11 cellular contexts compared by ENCODE assay signal in the genomic region with DNA sequence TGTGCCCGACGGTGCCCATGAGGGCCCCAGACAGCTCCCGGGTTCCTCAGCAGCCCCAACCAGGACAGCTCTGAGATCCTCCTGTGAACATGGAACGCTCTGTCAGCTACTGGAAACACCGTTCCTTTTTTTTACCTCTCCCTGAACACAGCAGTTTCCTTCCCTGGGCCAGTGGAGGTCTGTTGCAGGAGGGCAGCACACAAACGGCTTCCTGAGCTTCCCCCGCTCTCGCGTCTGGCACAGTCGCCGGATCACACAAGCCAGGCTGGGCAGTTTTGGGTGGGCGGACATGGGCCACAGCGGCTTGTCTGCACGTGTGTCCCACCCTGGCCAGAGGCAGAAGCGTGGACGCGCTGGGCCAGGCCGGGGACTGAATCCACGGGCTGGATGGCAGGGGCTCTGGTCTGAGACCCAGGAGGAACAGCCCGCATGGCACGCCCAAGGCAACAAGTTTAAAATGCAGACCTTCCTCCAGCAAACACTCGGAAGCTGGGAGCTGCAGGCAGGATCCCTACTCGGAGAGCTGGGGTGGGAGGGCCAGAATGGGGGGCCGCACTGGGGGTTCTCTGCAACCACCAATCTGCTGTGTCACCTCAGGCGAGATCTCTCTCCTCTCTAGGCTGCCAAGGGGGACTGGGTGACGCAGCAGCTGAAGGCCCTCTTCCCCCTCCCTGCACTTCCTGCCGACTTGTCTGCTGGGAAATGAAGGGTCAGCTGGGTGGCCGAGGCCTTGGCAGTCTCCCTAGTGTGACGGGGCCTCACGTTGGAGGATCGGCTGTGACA.
DNase-seq lines count a peak whose midpoint lies in the region; ATAC-seq, FAIRE-seq and TF ChIP-seq lines count a peak whose summit lies in the region.
"Had no signal": no experiment of that assay in that cellular context is flagged by ENCODE, and none has a peak within 500 bp of the region (broad histone marks: within the 10 kb centered on the region; RNA-seq: fewer than 3 reads in every experiment).

No MANE protein-coding gene starts in this region.

- WGBS in right cardiac atrium = 31% methylated on average over 31 of the region's 31 CpGs
- 36 to 59% (median 37%) methylated on average over 29 to 31 of the region's 31 CpGs for WGBS in psoas muscle, 3 donors

- H3K27me3 ChIP-seq in astrocyte (ENCODE audit: insufficient read depth, low read length) (no peaks in the 10 kb centered on the region), right cardiac atrium (ENCODE audit: control insufficient read depth, insufficient read depth) (no peaks in the 10 kb centered on the region), psoas muscle (ENCODE audit: insufficient read depth in 3 of 3, low read length in 2 of 3) (peaks cover 0 to 46% (median 5%) of the 10 kb centered on the region in 3 donors)

- H4K20me1 ChIP-seq in astrocyte (ENCODE audit: insufficient read depth, low read length) = peaks cover 32% of the 10 kb centered on the region

- no peak for FAIRE-seq in astrocyte (lab: Jason Lieb, UNC)
- FAIRE-seq: bronchial epithelial cell had no signal

- no peak for TF ChIP-seq CTCF in astrocyte (IDR thresholded peaks at IDR 0.05; ENCODE audit: insufficient read depth, low read depth, low read length)
- no peak for TF ChIP-seq CTCF in psoas muscle (IDR thresholded peaks at IDR 0.05)

- no peak overlapping the region for H3K4me3 ChIP-seq in astrocyte (ENCODE audit: insufficient read depth, low read depth, low read length)
- H3K4me3 ChIP-seq in right cardiac atrium (ENCODE audit: low read length) = peak overlapping the region; percentile 1
- H3K4me3 ChIP-seq in psoas muscle = peak overlapping the region; percentile 22
- H3K4me3 ChIP-seq: GM23338, prostate gland had no signal

- H3K9me3 ChIP-seq in astrocyte (ENCODE audit: insufficient read depth, low read depth, low read length) = no peaks in the 10 kb centered on the region
- H3K9me3 ChIP-seq in right cardiac atrium (ENCODE audit: control insufficient read depth, low read length) = no peaks in the 10 kb centered on the region
- no peaks in the 10 kb centered on the region for H3K9me3 ChIP-seq in psoas muscle
- H3K9me3 ChIP-seq: prostate gland had no signal

- peaks cover 49% of the 10 kb centered on the region for H3K79me2 ChIP-seq in astrocyte (ENCODE audit: insufficient read depth, low read length)

- H3K4me1 ChIP-seq in astrocyte (ENCODE audit: insufficient read depth, low read length) (peaks cover 14% of the 10 kb centered on the region), right cardiac atrium (ENCODE audit: control insufficient read depth, insufficient read depth, low read length) (peaks cover 5% of the 10 kb centered on the region), psoas muscle (peaks cover 2% of the 10 kb centered on the region)
- H3K4me1 ChIP-seq: prostate gland had no signal

- intact Hi-C loops in right cardiac atrium (cut with DNase I) (no loop called here), psoas muscle (cut with DNase I) (no loop called here)

- H3K36me3 Mint-ChIP-seq in astrocyte (ENCODE audit: low read depth, unreplicated experiment) = peaks cover 10% of the 10 kb centered on the region

- ATAC-seq in right cardiac atrium (peak; percentile 81 to 92), psoas muscle (peak; percentile 40 to 71 (median 66)), GM18868 (IDR thresholded peaks at IDR 0.05; ENCODE audit: unreplicated experiment) (no peak), GM18498 (IDR thresholded peaks at IDR 0.05; ENCODE audit: unreplicated experiment) (no peak)
- ATAC-seq: GM23338 had no signal

- H3K27ac Mint-ChIP-seq in astrocyte (ENCODE audit: unreplicated experiment) = no peak overlapping the region
- H3K27ac Mint-ChIP-seq: GM23338 had no signal

- peak overlapping the region; percentile 36 for H3K9ac ChIP-seq in astrocyte (ENCODE audit: low read length)

- H3K36me3 ChIP-seq in astrocyte (ENCODE audit: insufficient read depth, low read length) = no peaks in the 10 kb centered on the region
- H3K36me3 ChIP-seq in psoas muscle (ENCODE audit: insufficient read depth in 1 of 2, low read depth in 1 of 2) = no peaks in the 10 kb centered on the region
- H3K36me3 ChIP-seq: prostate gland had no signal

- DNase-seq in GF-D8 (lab: John Stamatoyannopoulos, UW) = peak; percentile 50
- peak; percentile 70 for DNase-seq in astrocyte (ENCODE audit: low read depth)
- peak; percentile 87 to 93 (median 90) for DNase-seq in right cardiac atrium
- peak; percentile 78 to 83 for DNase-seq in psoas muscle
- DNase-seq in COR-L47 (lab: John Stamatoyannopoulos, UW) = no peak
- no peak for DNase-seq in NCI-H146 (lab: John Stamatoyannopoulos, UW)

- peak overlapping the region; percentile 60 for H3K4me3 Mint-ChIP-seq in astrocyte (ENCODE audit: unreplicated experiment)
- H3K4me3 Mint-ChIP-seq: GM23338 had no signal

- peak overlapping the region; percentile 37 for H2AFZ ChIP-seq in astrocyte (ENCODE audit: low read depth, low read length)
- H2AFZ ChIP-seq: GM23338 had no signal

- H3K27ac ChIP-seq in astrocyte (ENCODE audit: low read depth, low read length) (peak overlapping the region; percentile 48), right cardiac atrium (ENCODE audit: low read length) (peak overlapping the region; percentile 34), psoas muscle (peak overlapping the region; percentile 16)
- H3K27ac ChIP-seq: prostate gland had no signal

- peak overlapping the region; percentile 19 for H3K4me2 ChIP-seq in astrocyte (ENCODE audit: low read length)
- H3K4me2 ChIP-seq: GM23338 had no signal

- H3K9me3 Mint-ChIP-seq in astrocyte (ENCODE audit: unreplicated experiment) = no peaks in the 10 kb centered on the region
- H3K9me3 Mint-ChIP-seq: GM23338 had no signal

- H3K4me1 Mint-ChIP-seq in astrocyte (ENCODE audit: low read depth, unreplicated experiment) = peaks cover 10% of the 10 kb centered on the region

- H3K27me3 Mint-ChIP-seq in astrocyte (ENCODE audit: low read depth, unreplicated experiment) = no peaks in the 10 kb centered on the region

Comparison
In these comparisons a context has a peak if more than half of its experiments do, and no peak if none do; other contexts are left out.
1. DNase-seq: peak in GF-D8 (single experiment), astrocyte (single experiment), right cardiac atrium (3 of 3) and psoas muscle (2 of 2); none in COR-L47 (single experiment) and NCI-H146 (single experiment).
2. ATAC-seq: peak in right cardiac atrium (2 of 2) and psoas muscle (4 of 4); none in GM18868 (single experiment) and GM18498 (single experiment).
3. Peak in every context shown above with its lines, with median percentiles within 50 percentile points of each other: H3K27ac ChIP-seq.